In the genomic region with DNA sequence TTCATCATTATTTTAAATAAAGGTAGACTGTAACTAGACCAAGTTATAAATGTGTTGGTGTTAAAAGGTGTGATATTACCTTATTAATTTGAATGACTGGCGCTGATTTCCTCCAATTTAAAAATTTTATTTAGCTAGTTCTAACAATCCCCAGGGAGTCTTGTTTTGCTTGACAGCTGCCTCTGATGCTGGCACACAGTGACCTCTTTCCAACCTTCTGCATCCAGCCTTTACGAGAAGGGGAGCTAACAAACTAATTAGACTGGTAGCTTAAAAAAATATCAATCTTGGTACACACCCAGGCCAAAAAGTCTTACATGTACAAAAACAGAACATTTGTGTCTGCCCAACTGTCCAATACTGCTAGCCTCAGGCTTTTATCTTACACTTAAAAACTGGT, we compare ENCODE assay signal across 1 cellular context.
TF ChIP-seq lines count a peak whose summit lies in the region.

No MANE protein-coding gene starts in this region.

TF ChIP-seq in HepG2, 621 proteins besides CTCF, POLR2A, EP300 and RAD21:
- TF ChIP-seq ZNF234 (CRISPR knock-in tag; conservative IDR thresholded peaks at IDR 0.05) (no peak), KLF9 (CRISPR knock-in tag; IDR thresholded peaks at IDR 0.05; ENCODE audit: low read depth) (no peak), ZFP36L2 (CRISPR knock-in tag; IDR thresholded peaks at IDR 0.05) (no peak), FOSL1 (CRISPR knock-in tag; IDR thresholded peaks at IDR 0.05; ENCODE audit: borderline replicate concordance) (no peak), ZNF441 (CRISPR knock-in tag; IDR thresholded peaks at IDR 0.05; ENCODE audit: borderline replicate concordance) (no peak), PHF20 (CRISPR knock-in tag; IDR thresholded peaks at IDR 0.05) (no peak), ZNF629 (CRISPR knock-in tag; conservative IDR thresholded peaks at IDR 0.05) (no peak), TCF12 (IDR thresholded peaks at IDR 0.05) (no peak), TCF12 (CRISPR knock-in tag; IDR thresholded peaks at IDR 0.05) (no peak), NR2F2 (IDR thresholded peaks at IDR 0.05; ENCODE audit: borderline replicate concordance, low read depth) (no peak), ZMYM3 (CRISPR knock-in tag; IDR thresholded peaks at IDR 0.05) (no peak), ATF7 (IDR thresholded peaks at IDR 0.05) (no peak), ATF7 (CRISPR knock-in tag; IDR thresholded peaks at IDR 0.05) (no peak), AGO2 (optimal IDR thresholded peaks at IDR 0.05; ENCODE audit: low read depth, low read length) (no peak), GATAD2A (CRISPR knock-in tag; IDR thresholded peaks at IDR 0.05) (no peak), RFX3 (CRISPR knock-in tag; IDR thresholded peaks at IDR 0.05) (no peak)
